Comparison of ENCODE assay signal across 8 cellular contexts in genomic region chr1:169348356-169349036, GRCh38. TPM values are rescaled to one million over a fixed set of nuclear protein-coding genes. Genes with fewer than 3 reads are reported as not detected.
DNase-seq lines count a peak whose midpoint lies in the region; ATAC-seq and TF ChIP-seq lines count a peak whose summit lies in the region.

No MANE protein-coding gene starts in this region.

- TF ChIP-seq CTCF in HL-60 (IDR thresholded peaks at IDR 0.05; ENCODE audit: insufficient read depth, low read length) = peak; percentile 18
- peak; percentile 97 for TF ChIP-seq CTCF in PC-3 (conservative IDR thresholded peaks at IDR 0.05; ENCODE audit: low read depth, low read length)
- peak; percentile 72 to 97 (median 87) for TF ChIP-seq CTCF in dorsolateral prefrontal cortex (IDR thresholded peaks at IDR 0.05 in 54 of 56, conservative IDR thresholded peaks at IDR 0.05 in 2 of 56; ENCODE audit: low read depth in 1 of 56, partially characterized antibody in 56 of 56)

- intact Hi-C loops in PC-3 (cut with micrococcal nuclease) (loop anchor here (1.0 to 5.0 kb wide), 9 partner anchors 51 to 1006 kb away; no protein-coding TSS in a partner anchor), dorsolateral prefrontal cortex (cut with DNase I) (loop anchor here (5.0 to 10.0 kb wide), 5 partner anchors 224 to 911 kb away; no protein-coding TSS in a partner anchor)
- intact Hi-C loops in naive thymus-derived CD4-positive, alpha-beta T cell (cut with micrococcal nuclease) = loop anchor here (1.0 to 5.0 kb wide), 6 partner anchors 241 to 1113 kb away; partner anchors contain the start of gene ATP1B1 (in 1 of the 2)

- H3K4me3 Mint-ChIP-seq in naive thymus-derived CD4-positive, alpha-beta T cell = no peak overlapping the region

- POLR2A ChIA-PET in PC-3 (lab: Charles Lee; ENCODE audit: unreplicated experiment) = interaction anchor here (0.8 to 0.9 kb wide), 2 partner anchors 229 to 241 kb away, joined by 3 to 4 read pairs; no protein-coding TSS in a partner anchor
- POLR2A ChIA-PET in naive thymus-derived CD4-positive, alpha-beta T cell (lab: Charles Lee) = interaction anchor here (0.7 kb wide), 1 partner anchor 1113 kb away, joined by 3 read pairs; no protein-coding TSS in a partner anchor

- DNase-seq in DMS153 (lab: John Stamatoyannopoulos, UW) (peak; percentile 43), HL-60 (ENCODE audit: low read depth in 1 of 2, low spot score in 1 of 2) (peak in 1 of 2 experiments; percentile 29), PC-3 (peak; percentile 84), dorsolateral prefrontal cortex (no peak), NK-92 (lab: John Stamatoyannopoulos, UW; ENCODE audit: unreplicated experiment) (no peak), OCI-M2 (lab: John Stamatoyannopoulos, UW; ENCODE audit: unreplicated experiment) (no peak)
- DNase-seq in naive thymus-derived CD4-positive, alpha-beta T cell = peak in 7 of 9 donors; percentile 12 to 56 (median 39)

- H3K4me2 ChIP-seq in PC-3 (ENCODE audit: low read length) = no peak overlapping the region

- no peaks in the 10 kb centered on the region for H3K79me2 ChIP-seq in PC-3 (ENCODE audit: low read length)

- H3K4me1 ChIP-seq in PC-3 (ENCODE audit: insufficient read depth, low read length) = 0 out of 2 replicates have a peak, but pooled peaks cover 2% of the 10 kb centered on the region
- H3K4me1 ChIP-seq in naive thymus-derived CD4-positive, alpha-beta T cell (ENCODE audit: control insufficient read depth in 2 of 2, insufficient read depth in 2 of 2, low read length in 2 of 2) = no peaks in the 10 kb centered on the region

- BruUV-seq in PC-3 (replicated peaks; lab: Mats Ljungman, UMichigan) = no TSS peak

- CTCF ChIA-PET in PC-3 (lab: Charles Lee) = interaction anchor here (0.6 to 3.6 kb wide), 18 partner anchors 21 to 909 kb away, joined by 3 to 44 read pairs (median 3); no protein-coding TSS in a partner anchor
- CTCF ChIA-PET in naive thymus-derived CD4-positive, alpha-beta T cell (lab: Charles Lee) = interaction anchor here (0.7 to 5.4 kb wide), 16 partner anchors 11 to 1008 kb away, joined by 3 to 78 read pairs (median 4); partner anchors contain the start of gene BLZF1

- H3K27ac Mint-ChIP-seq in naive thymus-derived CD4-positive, alpha-beta T cell = no peak overlapping the region

- peaks cover 0 to 15% (median 4%) of the 10 kb centered on the region in 5 donors for H3K36me3 Mint-ChIP-seq in naive thymus-derived CD4-positive, alpha-beta T cell

- peaks cover 0 to 18% (median 8%) of the 10 kb centered on the region in 7 donors for H3K4me1 Mint-ChIP-seq in naive thymus-derived CD4-positive, alpha-beta T cell

- peaks cover 0 to 3% (median 0%) of the 10 kb centered on the region in 5 donors for H3K27me3 Mint-ChIP-seq in naive thymus-derived CD4-positive, alpha-beta T cell

- H2AFZ ChIP-seq in PC-3 (ENCODE audit: low read length) = no peak overlapping the region

- H3K27ac ChIP-seq in HL-60 (replicated peaks) (no peak overlapping the region), PC-3 (ENCODE audit: low read length) (no peak overlapping the region), dorsolateral prefrontal cortex (no peak overlapping the region)
- no peak overlapping the region for H3K27ac ChIP-seq in naive thymus-derived CD4-positive, alpha-beta T cell (ENCODE audit: low read depth, low read length)

- no peak overlapping the region for H3K9ac ChIP-seq in PC-3 (ENCODE audit: low read length)

- ATAC-seq in PC-3 (no peak), HG03108 (IDR thresholded peaks at IDR 0.05; ENCODE audit: unreplicated experiment) (no peak)
- peak; percentile 60 for ATAC-seq in naive thymus-derived CD4-positive, alpha-beta T cell

- no peaks in the 10 kb centered on the region for H3F3A ChIP-seq in PC-3 (ENCODE audit: low read length, unreplicated experiment)

- H3K9me3 Mint-ChIP-seq in naive thymus-derived CD4-positive, alpha-beta T cell = no peaks in the 10 kb centered on the region

- no peak overlapping the region for H3K4me3 ChIP-seq in HL-60 (replicated peaks; ENCODE audit: insufficient read depth, low read length)
- H3K4me3 ChIP-seq in PC-3 (ENCODE audit: low read length) = no peak overlapping the region
- H3K4me3 ChIP-seq in dorsolateral prefrontal cortex = no peak overlapping the region
- no peak overlapping the region for H3K4me3 ChIP-seq in naive thymus-derived CD4-positive, alpha-beta T cell (ENCODE audit: low read length)

- no peaks in the 10 kb centered on the region for H3K36me3 ChIP-seq in PC-3 (ENCODE audit: low read depth, low read length)
- H3K36me3 ChIP-seq in naive thymus-derived CD4-positive, alpha-beta T cell (ENCODE audit: control insufficient read depth in 2 of 3, insufficient read depth in 3 of 3, low read length in 3 of 3) = no peaks in the 10 kb centered on the region

- H3K9me2 ChIP-seq in PC-3 (replicated peaks; ENCODE audit: low read length) = no peaks in the 10 kb centered on the region

- H3K27me3 ChIP-seq in HL-60 (ENCODE audit: insufficient read depth, poor library complexity, severe bottlenecking) = no peaks in the 10 kb centered on the region
- no peaks in the 10 kb centered on the region for H3K27me3 ChIP-seq in PC-3 (ENCODE audit: low read length)
- H3K27me3 ChIP-seq in dorsolateral prefrontal cortex = no peaks in the 10 kb centered on the region
- no peaks in the 10 kb centered on the region for H3K27me3 ChIP-seq in naive thymus-derived CD4-positive, alpha-beta T cell (ENCODE audit: control insufficient read depth in 2 of 2, insufficient read depth in 2 of 2, low read length in 2 of 2)

- no peaks in the 10 kb centered on the region for H4K20me1 ChIP-seq in PC-3 (ENCODE audit: low read length)

- no peaks in the 10 kb centered on the region for H3K9me3 ChIP-seq in PC-3 (ENCODE audit: low read length)
- no peaks in the 10 kb centered on the region for H3K9me3 ChIP-seq in naive thymus-derived CD4-positive, alpha-beta T cell (ENCODE audit: control insufficient read depth in 2 of 3, low read length in 3 of 3)

RNA-seq across cellular contexts. Expression of gene NME7, which starts 19.1 kb away (rescaled TPM):
- 18.6 and 18.9 TPM in 2 replicates for total RNA-seq in PC-3 (2014; rRNA removed)
- 10 to 100 TPM; 15.3 to 50.1 (median 28.3) TPM for total RNA-seq in dorsolateral prefrontal cortex
- total RNA-seq in naive thymus-derived CD4-positive, alpha-beta T cell = 10 to 100 TPM in 4 of 5 experiments, 1 to 10 TPM in 1; 8.6 to 14.5 (median 12.7) TPM
- 10 to 100 TPM; 15.6 to 18.6 TPM for polyA plus RNA-seq in naive thymus-derived CD4-positive, alpha-beta T cell

RNA-seq across cellular contexts. Expression of gene BLZF1, which starts 19.5 kb away (rescaled TPM):
- total RNA-seq in PC-3 (2014; rRNA removed) = 30.6 and 37.4 TPM in 2 replicates
- 10 to 100 TPM; 20.9 to 36.7 (median 29.5) TPM for total RNA-seq in dorsolateral prefrontal cortex
- 10 to 100 TPM in 4 of 5 experiments, 1 to 10 TPM in 1; 9.9 to 26.8 (median 17.5) TPM for total RNA-seq in naive thymus-derived CD4-positive, alpha-beta T cell
- 10 to 100 TPM; 12.1 to 14.2 TPM for polyA plus RNA-seq in naive thymus-derived CD4-positive, alpha-beta T cell

Comparison
In these comparisons a context has a peak if more than half of its experiments do, and no peak if none do; other contexts are left out.
1. DNase-seq: peak in DMS153 (single experiment), PC-3 (single experiment) and naive thymus-derived CD4-positive, alpha-beta T cell (7 of 9); none in dorsolateral prefrontal cortex (0 of 10), NK-92 (single experiment) and OCI-M2 (single experiment).
2. CTCF ChIP-seq: peak in every context shown above with its lines; median percentile 97 in PC-3; 87 in dorsolateral prefrontal cortex; 18 in HL-60.